Comparison of ENCODE assay signal across 8 cellular contexts in genomic region chr20:17536944-17537444, GRCh38. TPM values are rescaled to one million over a fixed set of nuclear protein-coding genes. Genes with fewer than 3 reads are reported as not detected.
DNase-seq lines count a peak whose midpoint lies in the region; ATAC-seq and TF ChIP-seq lines count a peak whose summit lies in the region.

No MANE protein-coding gene starts in this region.

- DNase-seq in GM10266 (ENCODE audit: extremely low spot score) (peak; percentile 77), NB4 (ENCODE audit: low read depth) (peak; percentile 85), SK-N-MC (ENCODE audit: low read depth, low spot score) (no peak), Right ventricle myocardium superior (peak; percentile 60), renal cortical epithelial cell (ENCODE audit: low read depth) (peak; percentile 72), mesenteric fat pad (ENCODE audit: low spot score) (no peak)
- DNase-seq in activated naive CD4-positive, alpha-beta T cell treated with anti-CD3 and anti-CD28 coated beads, Interleukin-2, amount 50 U/mL, for 16 hours = peak; percentile 59

- H3K36me3 ChIP-seq in HEK293 (ENCODE audit: control insufficient read depth in 2 of 2, insufficient read depth in 1 of 2, low read length in 2 of 2) (no peaks in the 10 kb centered on the region), SK-N-MC (ENCODE audit: insufficient read depth, low read length) (no peaks in the 10 kb centered on the region)

- TF ChIP-seq POLR2A in NB4 (IDR thresholded peaks at IDR 0.05; ENCODE audit: extremely low read depth, insufficient read length) = no peak

- H3K9ac ChIP-seq in SK-N-MC (ENCODE audit: insufficient read length) = peak overlapping the region; percentile 14

- CTCF ChIA-PET in HEK293 (lab: Yijun Ruan, JAX) = interaction anchor here (0.6 to 2.2 kb wide), 21 partner anchors 9 to 714 kb away, joined by 3 to 18 read pairs (median 4); no protein-coding TSS in a partner anchor

- H3K27ac ChIP-seq in HEK293 (ENCODE audit: extremely low read depth, low read depth, low read length) (no peak overlapping the region), SK-N-MC (no peak overlapping the region)

- intact Hi-C loops in Right ventricle myocardium superior (cut with DNase I) = loop anchor here (2.0 to 10.0 kb wide), 2 partner anchors 80 to 368 kb away; no protein-coding TSS in a partner anchor

- H3K4me3 ChIP-seq in HEK293 (ENCODE audit: low read depth, low read length) (no peak overlapping the region), NB4 (ENCODE audit: low read depth, low read length) (no peak overlapping the region), SK-N-MC (no peak overlapping the region)

- H3K4me1 ChIP-seq in HEK293 (ENCODE audit: control insufficient read depth, insufficient read depth, low read length) = peaks cover 6% of the 10 kb centered on the region

- H3K9me3 ChIP-seq in HEK293 (ENCODE audit: control insufficient read depth, insufficient read depth, low read depth, low read length) (no peaks in the 10 kb centered on the region), SK-N-MC (ENCODE audit: low read depth, low read length) (no peaks in the 10 kb centered on the region)

- peak; percentile 98 for ATAC-seq in Right ventricle myocardium superior (ENCODE audit: poor library complexity)

- TF ChIP-seq CTCF in GM10266 (IDR thresholded peaks at IDR 0.05; ENCODE audit: control insufficient read depth, insufficient read depth, low read depth, missing control alignments) (peak; percentile 71), HEK293 (tag by site-specific recombination; IDR thresholded peaks at IDR 0.05) (peak; percentile 92), NB4 (IDR thresholded peaks at IDR 0.05; ENCODE audit: low read depth, low read length) (peak; percentile 94)

- POLR2A ChIA-PET in HEK293 (lab: Yijun Ruan, JAX) = interaction anchor here (0.8 to 1.5 kb wide), 2 partner anchors 33 to 74 kb away, joined by 4 to 5 read pairs; partner anchors contain the start of gene DSTN

TF ChIP-seq in HEK293, 187 proteins besides CTCF, POLR2A, EP300 and RAD21 (continues in another document):
- TF ChIP-seq PRDM1 (tag by site-specific recombination; IDR thresholded peaks at IDR 0.05) (peak; percentile 25; the same call in 1 of the 2 replicates), ZNF157 (tag by site-specific recombination; IDR thresholded peaks at IDR 0.05) (peak; percentile 98), ZNF692 (tag by site-specific recombination; IDR thresholded peaks at IDR 0.05) (peak; percentile 92), ZBTB8A (tag by site-specific recombination; IDR thresholded peaks at IDR 0.05) (0 out of 2 replicates have a peak, but pooled peaks have one; percentile 33), SETDB1 (IDR thresholded peaks at IDR 0.05; ENCODE audit: insufficient read length, low read length) (peak; percentile 95), ZNF266 (tag by site-specific recombination; IDR thresholded peaks at IDR 0.05; ENCODE audit: low read depth) (no peak), ZNF302 (tag by site-specific recombination; IDR thresholded peaks at IDR 0.05; ENCODE audit: low read depth) (no peak), ZNF19 (tag by site-specific recombination; IDR thresholded peaks at IDR 0.05; ENCODE audit: low read depth) (no peak), ZBTB1 (tag by site-specific recombination; IDR thresholded peaks at IDR 0.05) (no peak), ZNF548 (tag by site-specific recombination; IDR thresholded peaks at IDR 0.05) (no peak), ZNF654 (tag by site-specific recombination; IDR thresholded peaks at IDR 0.05; ENCODE audit: low read depth) (peak; percentile 92), ZNF426 (tag by site-specific recombination; IDR thresholded peaks at IDR 0.05) (no peak), ZNF571 (tag by site-specific recombination; IDR thresholded peaks at IDR 0.05) (no peak), ZBTB48 (tag by site-specific recombination; IDR thresholded peaks at IDR 0.05) (no peak), ZNF366 (tag by site-specific recombination; conservative IDR thresholded peaks at IDR 0.05) (0 out of 2 replicates have a peak, but pooled peaks have one; percentile 12), ZNF394 (tag by site-specific recombination; IDR thresholded peaks at IDR 0.05; ENCODE audit: borderline replicate concordance) (no peak), MYNN (tag by site-specific recombination; IDR thresholded peaks at IDR 0.05; ENCODE audit: borderline replicate concordance) (no peak), ZNF140 (tag by site-specific recombination; IDR thresholded peaks at IDR 0.05) (no peak), ZNF600 (tag by site-specific recombination; IDR thresholded peaks at IDR 0.05) (peak; percentile 51; the same call in 1 of the 2 replicates), ZNF830 (tag by site-specific recombination; IDR thresholded peaks at IDR 0.05; ENCODE audit: low read depth) (no peak), ZFP69B (tag by site-specific recombination; IDR thresholded peaks at IDR 0.05) (peak; percentile 88), ZNF114 (tag by site-specific recombination; IDR thresholded peaks at IDR 0.05) (no peak), ZNF529 (tag by site-specific recombination; IDR thresholded peaks at IDR 0.05; ENCODE audit: insufficient replicate concordance) (no peak), ZSCAN30 (tag by site-specific recombination; IDR thresholded peaks at IDR 0.05) (peak; percentile 32; the same call in 1 of the 2 replicates), ZNF623 (tag by site-specific recombination; IDR thresholded peaks at IDR 0.05) (no peak)
- TF ChIP-seq, protein P1, sequence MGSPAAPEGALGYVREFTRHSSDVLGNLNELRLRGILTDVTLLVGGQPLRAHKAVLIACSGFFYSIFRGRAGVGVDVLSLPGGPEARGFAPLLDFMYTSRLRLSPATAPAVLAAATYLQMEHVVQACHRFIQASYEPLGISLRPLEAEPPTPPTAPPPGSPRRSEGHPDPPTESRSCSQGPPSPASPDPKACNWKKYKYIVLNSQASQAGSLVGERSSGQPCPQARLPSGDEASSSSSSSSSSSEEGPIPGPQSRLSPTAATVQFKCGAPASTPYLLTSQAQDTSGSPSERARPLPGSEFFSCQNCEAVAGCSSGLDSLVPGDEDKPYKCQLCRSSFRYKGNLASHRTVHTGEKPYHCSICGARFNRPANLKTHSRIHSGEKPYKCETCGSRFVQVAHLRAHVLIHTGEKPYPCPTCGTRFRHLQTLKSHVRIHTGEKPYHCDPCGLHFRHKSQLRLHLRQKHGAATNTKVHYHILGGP (tag by site-specific recombination; IDR thresholded peaks at IDR 0.05) = no peak
- TF ChIP-seq, protein P2, sequence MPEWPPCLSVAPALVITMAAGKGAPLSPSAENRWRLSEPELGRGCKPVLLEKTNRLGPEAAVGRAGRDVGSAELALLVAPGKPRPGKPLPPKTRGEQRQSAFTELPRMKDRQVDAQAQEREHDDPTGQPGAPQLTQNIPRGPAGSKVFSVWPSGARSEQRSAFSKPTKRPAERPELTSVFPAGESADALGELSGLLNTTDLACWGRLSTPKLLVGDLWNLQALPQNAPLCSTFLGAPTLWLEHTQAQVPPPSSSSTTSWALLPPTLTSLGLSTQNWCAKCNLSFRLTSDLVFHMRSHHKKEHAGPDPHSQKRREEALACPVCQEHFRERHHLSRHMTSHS (tag by site-specific recombination; IDR thresholded peaks at IDR 0.05) = no peak
- TF ChIP-seq, protein P3, sequence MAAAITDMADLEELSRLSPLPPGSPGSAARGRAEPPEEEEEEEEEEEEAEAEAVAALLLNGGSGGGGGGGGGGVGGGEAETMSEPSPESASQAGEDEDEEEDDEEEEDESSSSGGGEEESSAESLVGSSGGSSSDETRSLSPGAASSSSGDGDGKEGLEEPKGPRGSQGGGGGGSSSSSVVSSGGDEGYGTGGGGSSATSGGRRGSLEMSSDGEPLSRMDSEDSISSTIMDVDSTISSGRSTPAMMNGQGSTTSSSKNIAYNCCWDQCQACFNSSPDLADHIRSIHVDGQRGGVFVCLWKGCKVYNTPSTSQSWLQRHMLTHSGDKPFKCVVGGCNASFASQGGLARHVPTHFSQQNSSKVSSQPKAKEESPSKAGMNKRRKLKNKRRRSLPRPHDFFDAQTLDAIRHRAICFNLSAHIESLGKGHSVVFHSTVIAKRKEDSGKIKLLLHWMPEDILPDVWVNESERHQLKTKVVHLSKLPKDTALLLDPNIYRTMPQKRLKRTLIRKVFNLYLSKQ (tag by site-specific recombination; IDR thresholded peaks at IDR 0.05; ENCODE audit: borderline replicate concordance) = no peak

RNA-seq across cellular contexts. Expression of gene BFSP1, which starts 5.8 kb away (rescaled TPM):
- 0.73 TPM for total RNA-seq in Right ventricle myocardium superior
- total RNA-seq in renal cortical epithelial cell = 2.3 and 7.5 TPM in 2 replicates
- not detected for total RNA-seq in mesenteric fat pad

RNA-seq across cellular contexts. Expression of gene DSTN, which starts 32.9 kb away (rescaled TPM):
- total RNA-seq in Right ventricle myocardium superior = 860 TPM
- total RNA-seq in renal cortical epithelial cell = 297 and 433 TPM in 2 replicates
- total RNA-seq in mesenteric fat pad = 165 TPM

Comparison
In these comparisons a context has a peak if more than half of its experiments do, and no peak if none do; other contexts are left out.
1. DNase-seq: peak in GM10266 (single experiment), NB4 (single experiment), activated naive CD4-positive, alpha-beta T cell treated with anti-CD3 and anti-CD28 coated beads, Interleukin-2, amount 50 U/mL, for 16 hours (single experiment), Right ventricle myocardium superior (single experiment) and renal cortical epithelial cell (single experiment); none in SK-N-MC (single experiment) and mesenteric fat pad (single experiment).
2. Peak in every context shown above with its lines, with median percentiles within 50 percentile points of each other: CTCF ChIP-seq.